In the genomic region with DNA sequence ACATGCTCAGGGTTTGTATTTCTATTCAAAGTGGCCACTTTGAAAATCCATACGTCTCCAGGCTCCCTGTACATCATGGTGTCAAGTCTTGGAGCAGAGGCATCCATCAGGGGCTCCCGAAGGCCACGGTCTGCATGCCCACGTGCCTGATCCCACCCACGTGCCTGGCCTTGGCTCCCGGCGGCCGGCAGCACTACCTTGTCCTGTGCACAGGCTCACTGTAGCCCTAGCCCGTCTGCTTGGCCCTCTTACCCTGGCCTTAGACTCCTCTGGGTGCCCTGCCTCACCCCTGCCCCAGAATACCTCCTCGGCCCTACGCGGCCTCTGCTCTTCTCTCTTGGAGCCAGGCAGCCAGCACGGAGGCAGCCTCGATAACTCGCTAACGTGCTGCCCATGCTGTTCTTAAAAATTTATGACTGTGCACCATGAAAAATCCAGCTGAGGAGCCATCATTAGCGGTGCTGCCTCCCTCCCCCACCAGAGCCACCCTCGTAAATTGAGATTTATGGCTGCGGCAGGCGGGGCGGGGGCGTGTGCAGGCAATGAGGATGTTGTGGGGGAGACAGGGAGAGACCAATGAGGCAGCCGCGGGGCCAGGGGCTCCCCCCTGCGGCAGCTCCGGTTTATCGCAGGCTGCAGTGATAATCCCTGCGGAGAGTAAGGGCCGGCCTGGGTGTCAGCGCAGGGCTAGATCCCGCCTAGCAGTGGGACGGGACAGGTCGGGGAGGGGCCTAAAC, we compare ENCODE assay signal across 8 cellular contexts. TPM values are rescaled to one million over a fixed set of nuclear protein-coding genes. Genes with fewer than 3 reads are reported as not detected.
DNase-seq lines count a peak whose midpoint lies in the region; ATAC-seq and TF ChIP-seq lines count a peak whose summit lies in the region.

No MANE protein-coding gene starts in this region.

- ATAC-seq in HG03520 (IDR thresholded peaks at IDR 0.05; ENCODE audit: unreplicated experiment) (no peak), HG02970 (IDR thresholded peaks at IDR 0.05; ENCODE audit: low FRiP score, unreplicated experiment) (no peak), GM18517 (IDR thresholded peaks at IDR 0.05; ENCODE audit: unreplicated experiment) (no peak)

- DNase-seq in NCI-H226: peak; percentile 9
- peak; percentile 57 for DNase-seq in activated naive CD4-positive, alpha-beta T cell treated with anti-CD3 and anti-CD28 coated beads, Interleukin-2, amount 10 ng/mL, durations not matched to agents 7 days and 5 days
- DNase-seq in immature natural killer cell: peak; percentile 26 to 33 (median 31)
- DNase-seq in stimulated activated CD4-positive, alpha-beta T cell treated with anti-CD3 and anti-CD28 coated beads, Interleukin-4, amount 100 ng/mL, for 1 hour: peak; percentile 39

- peak; percentile 82 for TF ChIP-seq CTCF in GM12874 (IDR thresholded peaks at IDR 0.05; ENCODE audit: insufficient read depth, low read depth, low read length)

- H3K36me3 Mint-ChIP-seq in activated naive CD4-positive, alpha-beta T cell treated with anti-CD3 and anti-CD28 coated beads, Interleukin-2, amount 10 ng/mL, durations not matched to agents 7 days and 5 days: no peaks in the 10 kb centered on the region
- H3K36me3 Mint-ChIP-seq in immature natural killer cell: peaks cover 0 to 2% (median 0%) of the 10 kb centered on the region in 3 donors

- no peaks in the 10 kb centered on the region for H3K9me3 Mint-ChIP-seq in activated naive CD4-positive, alpha-beta T cell treated with anti-CD3 and anti-CD28 coated beads, Interleukin-2, amount 10 ng/mL, durations not matched to agents 7 days and 5 days
- no peaks in the 10 kb centered on the region for H3K9me3 Mint-ChIP-seq in immature natural killer cell

- no peaks in the 10 kb centered on the region for H3K27me3 Mint-ChIP-seq in activated naive CD4-positive, alpha-beta T cell treated with anti-CD3 and anti-CD28 coated beads, Interleukin-2, amount 10 ng/mL, durations not matched to agents 7 days and 5 days
- no peaks in the 10 kb centered on the region for H3K27me3 Mint-ChIP-seq in immature natural killer cell (ENCODE audit: low read depth in 3 of 3)

- peaks cover 7% of the 10 kb centered on the region for H3K4me1 Mint-ChIP-seq in activated naive CD4-positive, alpha-beta T cell treated with anti-CD3 and anti-CD28 coated beads, Interleukin-2, amount 10 ng/mL, durations not matched to agents 7 days and 5 days
- peaks cover 8% of the 10 kb centered on the region in 2 donors for H3K4me1 Mint-ChIP-seq in immature natural killer cell

- CTCF ChIA-PET in activated naive CD4-positive, alpha-beta T cell treated with anti-CD3 and anti-CD28 coated beads, Interleukin-2, amount 10 ng/mL, durations not matched to agents 7 days and 5 days (lab: Charles Lee): interaction anchor here (0.8 to 1.8 kb wide), 9 partner anchors 8 to 83 kb away, joined by 3 to 8 read pairs (median 3); no protein-coding TSS in a partner anchor

- H3K27ac Mint-ChIP-seq in activated naive CD4-positive, alpha-beta T cell treated with anti-CD3 and anti-CD28 coated beads, Interleukin-2, amount 10 ng/mL, durations not matched to agents 7 days and 5 days: no peak overlapping the region
- peak overlapping the region in 1 of 6 donors; percentile 32 for H3K27ac Mint-ChIP-seq in immature natural killer cell

- H3K4me3 Mint-ChIP-seq in activated naive CD4-positive, alpha-beta T cell treated with anti-CD3 and anti-CD28 coated beads, Interleukin-2, amount 10 ng/mL, durations not matched to agents 7 days and 5 days: no peak overlapping the region
- peak overlapping the region in 1 of 5 donors; percentile 30 for H3K4me3 Mint-ChIP-seq in immature natural killer cell

RNA-seq across cellular contexts. Expression of a gene that starts 24.6 kb away (rescaled TPM):
- 10 to 100 TPM; 29.4 to 44.3 (median 39.8) TPM for polyA plus RNA-seq in immature natural killer cell
